ENCODE assay signal across 8 cellular contexts in genomic region chr7:74094224-74095095, GRCh38. TPM values are rescaled to one million over a fixed set of nuclear protein-coding genes. Genes with fewer than 3 reads are reported as not detected.
DNase-seq lines count a peak whose midpoint lies in the region.

No MANE protein-coding gene starts in this region.

- H4K20me1 ChIP-seq in GM23248 (ENCODE audit: insufficient read depth), result no peaks in the 10 kb centered on the region

- H3K4me1 ChIP-seq in GM23248 (ENCODE audit: insufficient read depth) (peaks cover 43% of the 10 kb centered on the region), mesodermal cell (ENCODE audit: control insufficient read depth, insufficient read depth, low read length, poor library complexity, severe bottlenecking) (peaks cover 42% of the 10 kb centered on the region)

- peak overlapping the region; percentile 14; the same call in 1 of the 2 replicates for H2AFZ ChIP-seq in GM23248

- peaks cover 4% of the 10 kb centered on the region for H3K9me3 Mint-ChIP-seq in activated CD4-positive, alpha-beta memory T cell treated with anti-CD3 and anti-CD28 coated beads for 36 hours

- in situ Hi-C loops in GM23248 (cut with MboI), result no loop called here

- WGBS in GM23248 (ENCODE audit: low coverage in 1 of 2, low lambda C conversion rate in 2 of 2, missing lambda C conversion rate in 2 of 2), 2 experiments, result 1 to 3% methylated on average over 21 to 32 of the region's 32 CpGs
- WGBS in mesodermal cell (ENCODE audit: insufficient coverage in 2 of 2), 2 experiments, result 3% methylated on average over 19 to 21 of the region's 32 CpGs

- no peaks in the 10 kb centered on the region for H3K27me3 Mint-ChIP-seq in activated CD4-positive, alpha-beta memory T cell treated with anti-CD3 and anti-CD28 coated beads for 36 hours

- H3K36me3 Mint-ChIP-seq in activated CD4-positive, alpha-beta memory T cell treated with anti-CD3 and anti-CD28 coated beads for 36 hours, result peaks cover 9% of the 10 kb centered on the region

- peaks cover 17% of the 10 kb centered on the region for H3K4me1 Mint-ChIP-seq in activated CD4-positive, alpha-beta memory T cell treated with anti-CD3 and anti-CD28 coated beads for 36 hours (ENCODE audit: low read depth)

- H3K4me3 Mint-ChIP-seq in activated CD4-positive, alpha-beta memory T cell treated with anti-CD3 and anti-CD28 coated beads for 36 hours, result peak overlapping the region; percentile 73

- peaks cover 41% of the 10 kb centered on the region for H3F3A ChIP-seq in GM23248 (ENCODE audit: insufficient read depth)

- intact Hi-C loops in activated CD4-positive, alpha-beta memory T cell treated with anti-CD3 and anti-CD28 coated beads for 36 hours (cut with micrococcal nuclease), result loop anchor here (1.0 kb wide), 3 partner anchors 10 to 516 kb away; partner anchors contain the start of gene TBL2

- peaks cover 9% of the 10 kb centered on the region for H3K36me3 ChIP-seq in GM23248 (ENCODE audit: low read depth)
- H3K36me3 ChIP-seq in mesodermal cell (ENCODE audit: control insufficient read depth, insufficient read depth, low read length), result peaks cover 53% of the 10 kb centered on the region

- peak overlapping the region; percentile 82 for H3K27ac Mint-ChIP-seq in activated CD4-positive, alpha-beta memory T cell treated with anti-CD3 and anti-CD28 coated beads for 36 hours

- peaks cover 19% of the 10 kb centered on the region for H3K79me2 ChIP-seq in GM23248 (ENCODE audit: insufficient read depth)

- DNase-seq in ELF-1 (ENCODE audit: low read depth, low spot score) (peak; percentile 65), GM23248 (peak; percentile 99), MV-4-11 (lab: John Stamatoyannopoulos, UW) (peak; percentile 89), DMS114 treated with DMSO at 0.1 percent for 48 hours (lab: John Stamatoyannopoulos, UW; ENCODE audit: unreplicated experiment) (no peak)
- DNase-seq in activated CD4-positive, alpha-beta memory T cell treated with anti-CD3 and anti-CD28 coated beads for 36 hours, result peak; percentile 91
- DNase-seq in effector CD8-positive, alpha-beta T cell (lab: John Stamatoyannopoulos, UW), result peak; percentile 43
- DNase-seq in stimulated activated CD8-positive, alpha-beta memory T cell treated with anti-CD3 and anti-CD28 coated beads, Interleukin-15, amount 100 ng/mL, for 4 hours (ENCODE audit: low read depth in 2 of 2), result peak; percentile 63 to 64

- POLR2A ChIA-PET in activated CD4-positive, alpha-beta memory T cell treated with anti-CD3 and anti-CD28 coated beads for 36 hours (lab: Charles Lee), result interaction anchor here (1.1 to 2.2 kb wide), 3 partner anchors 11 to 81 kb away, joined by 4 to 10 read pairs (median 4); partner anchors contain the start of gene LIMK1

- H3K27ac ChIP-seq in GM23248 (peak overlapping the region; percentile 88), mesodermal cell (ENCODE audit: low read depth, low read length, severe bottlenecking) (peak overlapping the region; percentile 97)

- no peaks in the 10 kb centered on the region for H3K9me2 ChIP-seq in GM23248 (ENCODE audit: insufficient read depth)

- H3K9me3 ChIP-seq in GM23248 (ENCODE audit: low read depth) (no peaks in the 10 kb centered on the region), mesodermal cell (ENCODE audit: control insufficient read depth, low read length) (peaks cover 16% of the 10 kb centered on the region)

- H3K4me3 ChIP-seq in GM23248, result peak overlapping the region; percentile 59
- H3K4me3 ChIP-seq in mesodermal cell (ENCODE audit: extremely low read depth, insufficient read depth, low read length, poor library complexity, severe bottlenecking), result peak overlapping the region; percentile 25

- CTCF ChIA-PET in activated CD4-positive, alpha-beta memory T cell treated with anti-CD3 and anti-CD28 coated beads for 36 hours (lab: Charles Lee), result no interaction called here

- no peaks in the 10 kb centered on the region for H3K27me3 ChIP-seq in GM23248 (replicated peaks; ENCODE audit: insufficient read depth)

- peak overlapping the region; percentile 78 for H3K9ac ChIP-seq in GM23248

- H3K4me2 ChIP-seq in GM23248 (ENCODE audit: unreplicated experiment), result peak overlapping the region; percentile 62

RNA-seq across cellular contexts. Expression of gene LIMK1, which starts 10.9 kb away (rescaled TPM):
- total RNA-seq in GM23248 (2014; rRNA removed; shearing (Covaris generic)), result 30.0 and 37.3 TPM in 2 replicates
- polyA plus RNA-seq in GM23248 (2016; fragmentation: Nextera tagmentation; extraction: Ambion mirVana), result 3.9 TPM in 2 replicates
- total RNA-seq in activated CD4-positive, alpha-beta memory T cell treated with anti-CD3 and anti-CD28 coated beads for 36 hours, result 10 to 100 TPM; 16.4 to 16.9 TPM
- 55.2 TPM for polyA plus RNA-seq in mesodermal cell (2013, experiment 1 of 2)
- 43.4 TPM for polyA plus RNA-seq in mesodermal cell (2013, experiment 2 of 2)
